8 cellular contexts compared by ENCODE assay signal in the genomic region with DNA sequence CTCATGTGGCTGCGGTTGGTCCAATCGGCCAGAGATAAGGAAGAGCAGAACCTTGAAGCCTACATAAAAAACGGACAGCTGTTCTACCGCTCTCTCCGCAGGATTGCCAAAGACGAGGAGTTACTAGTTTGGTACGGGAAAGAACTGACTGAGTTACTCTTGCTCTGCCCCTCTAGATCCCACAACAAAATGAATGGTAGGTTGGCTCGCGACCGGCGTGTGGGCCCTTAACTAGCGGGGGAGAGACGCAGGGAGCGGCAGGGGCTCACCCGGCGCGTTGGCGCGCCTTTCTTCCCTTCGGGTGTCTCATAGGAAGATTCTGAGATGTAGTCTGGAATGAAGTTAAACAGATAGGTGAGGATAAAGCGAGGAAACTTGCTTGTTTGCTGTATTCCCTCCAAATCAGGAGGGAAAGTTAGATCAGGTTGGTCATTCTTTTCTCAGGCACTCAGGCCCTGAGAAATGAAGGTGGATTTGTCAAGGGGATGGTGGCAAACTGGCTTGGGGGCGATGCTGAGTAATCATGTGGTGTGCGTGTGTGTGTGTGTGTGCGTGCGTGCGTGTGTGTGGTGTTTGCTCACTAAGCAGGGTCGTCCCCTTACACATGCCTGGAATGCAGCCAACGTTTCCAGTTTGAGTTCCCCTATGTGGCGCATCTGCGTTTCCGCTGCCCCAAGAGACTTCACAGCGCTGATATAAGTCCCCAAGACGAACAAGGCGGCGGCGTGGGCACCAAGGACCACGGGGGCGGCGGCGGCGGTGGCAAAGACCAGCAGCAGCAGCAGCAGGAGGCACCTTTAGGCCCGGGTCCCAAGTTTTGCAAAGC. TPM values are rescaled to one million over a fixed set of nuclear protein-coding genes. Genes with fewer than 3 reads are reported as not detected.
DNase-seq lines count a peak whose midpoint lies in the region; ATAC-seq and TF ChIP-seq lines count a peak whose summit lies in the region.

No MANE protein-coding gene starts in this region.

- H3K4me3 Mint-ChIP-seq in IgD-negative memory B cell (peak overlapping the region; percentile 82 to 94 (median 88)), endothelial cell (ENCODE audit: unreplicated experiment) (peak overlapping the region; percentile 87), nephron (peak overlapping the region; percentile 73 to 86 (median 83))

- H3K27ac Mint-ChIP-seq in IgD-negative memory B cell (peak overlapping the region; percentile 46 to 96 (median 93)), endothelial cell (ENCODE audit: unreplicated experiment) (peak overlapping the region; percentile 81), nephron (peak overlapping the region in 1 of 3 experiments; percentile 50)

- H3K4me1 Mint-ChIP-seq in IgD-negative memory B cell = peaks cover 18 to 33% (median 26%) of the 10 kb centered on the region in 3 donors
- peaks cover 37% of the 10 kb centered on the region for H3K4me1 Mint-ChIP-seq in endothelial cell (ENCODE audit: unreplicated experiment)
- H3K4me1 Mint-ChIP-seq in nephron = peaks cover 19% of the 10 kb centered on the region

- ATAC-seq in GM19397 (IDR thresholded peaks at IDR 0.05; ENCODE audit: unreplicated experiment) = peak; percentile 2

- peaks cover 2% of the 10 kb centered on the region for H3K36me3 Mint-ChIP-seq in IgD-negative memory B cell
- peaks cover 31% of the 10 kb centered on the region for H3K36me3 Mint-ChIP-seq in endothelial cell (ENCODE audit: low read depth, unreplicated experiment)
- no peaks in the 10 kb centered on the region for H3K36me3 Mint-ChIP-seq in nephron (ENCODE audit: low read depth)

- DNase-seq in AG04449 (ENCODE audit: low read depth, low spot score) = no peak
- DNase-seq in activated CD4-positive, alpha-beta T cell treated with anti-CD3 and anti-CD28 coated beads, Interleukin-2, amount 50 U/mL, for 48 hours = peak; percentile 61 to 69
- DNase-seq in endothelial cell (ENCODE audit: low spot score) = no peak
- peak in 1 of 2 donors; percentile 37 for DNase-seq in tibial artery
- DNase-seq in mesenteric fat pad (ENCODE audit: low spot score) = no peak

- H3K27me3 Mint-ChIP-seq in IgD-negative memory B cell = peaks cover 8% of the 10 kb centered on the region
- H3K27me3 Mint-ChIP-seq in endothelial cell (ENCODE audit: unreplicated experiment) = peaks cover 29% of the 10 kb centered on the region
- peaks cover 96% of the 10 kb centered on the region for H3K27me3 Mint-ChIP-seq in nephron (ENCODE audit: low read depth)

- TF ChIP-seq CTCF in AG04449 (IDR thresholded peaks at IDR 0.05; ENCODE audit: insufficient read depth, low read length, missing control alignments) (no peak), endothelial cell (IDR thresholded peaks at IDR 0.05; ENCODE audit: unreplicated experiment) (no peak), nephron (IDR thresholded peaks at IDR 0.05; ENCODE audit: unreplicated experiment in 3 of 3) (no peak), tibial artery (IDR thresholded peaks at IDR 0.05) (no peak)

- H3K4me1 ChIP-seq in tibial artery = peaks cover 0 to 36% (median 33%) of the 10 kb centered on the region in 4 donors

- H3K9me3 Mint-ChIP-seq in IgD-negative memory B cell (no peaks in the 10 kb centered on the region), endothelial cell (ENCODE audit: unreplicated experiment) (no peaks in the 10 kb centered on the region), nephron (no peaks in the 10 kb centered on the region)

- H3K4me3 ChIP-seq in AG04449 (ENCODE audit: low read depth, low read length) (peak overlapping the region; percentile 63), tibial artery (peak overlapping the region; percentile 62 to 77)

- POLR2A ChIA-PET in AG04449 (lab: Yijun Ruan, JAX) = interaction anchor here (0.7 to 1.6 kb wide), 3 partner anchors 18 to 85 kb away, joined by 3 to 4 read pairs (median 4); no protein-coding TSS in a partner anchor

- no peaks in the 10 kb centered on the region for H3K36me3 ChIP-seq in tibial artery

- H3K27me3 ChIP-seq in tibial artery = peaks cover 0 to 45% of the 10 kb centered on the region in 2 donors

- peak overlapping the region; percentile 74 to 79 for H3K27ac ChIP-seq in tibial artery

- intact Hi-C loops in tibial artery (cut with DNase I; ENCODE audit: low total_unique reads) = no loop called here

- no peaks in the 10 kb centered on the region for H3K9me3 ChIP-seq in tibial artery

- CTCF ChIA-PET in AG04449 (lab: Yijun Ruan, JAX) = interaction anchor here (0.7 to 7.8 kb wide), 41 partner anchors 8 to 1284 kb away, joined by 3 to 100 read pairs (median 4); no protein-coding TSS in a partner anchor

RNA-seq across cellular contexts. Expression of a gene that starts 4.2 kb away (rescaled TPM):
- polyA plus RNA-seq in IgD-negative memory B cell = 3.8 TPM
- total RNA-seq in endothelial cell (ENCODE audit: unreplicated experiment) = 30.5 TPM
- total RNA-seq in mesenteric fat pad = 2.6 TPM

Comparison
In these comparisons a context has a peak if more than half of its experiments do, and no peak if none do; other contexts are left out.
1. DNase-seq: peak in activated CD4-positive, alpha-beta T cell treated with anti-CD3 and anti-CD28 coated beads, Interleukin-2, amount 50 U/mL, for 48 hours (2 of 2); none in AG04449 (single experiment), endothelial cell (single experiment) and mesenteric fat pad (single experiment).
2. Peak in every context shown above with its lines, with median percentiles within 50 percentile points of each other: H3K4me3 Mint-ChIP-seq.